In genomic region chr15:64893481-64894394, GRCh38 we compare ENCODE assay signal across 8 cellular contexts. TPM values are rescaled to one million over a fixed set of nuclear protein-coding genes. Genes with fewer than 3 reads are reported as not detected.
DNase-seq lines count a peak whose midpoint lies in the region; ATAC-seq and TF ChIP-seq lines count a peak whose summit lies in the region.

No MANE protein-coding gene starts in this region.

- H3K4me1 ChIP-seq in mesodermal cell (ENCODE audit: control insufficient read depth, insufficient read depth, low read length, poor library complexity, severe bottlenecking): peaks cover 40% of the 10 kb centered on the region

- peak; percentile 72 for ATAC-seq in HG02759 (IDR thresholded peaks at IDR 0.05; ENCODE audit: unreplicated experiment)

- peaks cover 6% of the 10 kb centered on the region for H3K36me3 Mint-ChIP-seq in endothelial cell (ENCODE audit: low read depth, unreplicated experiment)

- peak overlapping the region; percentile 97 for H3K27ac Mint-ChIP-seq in endothelial cell (ENCODE audit: unreplicated experiment)

- 38 to 44% methylated on average over 40 to 42 of the region's 44 CpGs for WGBS in mesodermal cell (ENCODE audit: insufficient coverage in 2 of 2), 2 experiments

- in situ Hi-C loops in GM13976 (cut with MboI; ENCODE audit: low sequenced_read_pairs, unreplicated experiment): no loop called here

- TF ChIP-seq CTCF in GM13976 (IDR thresholded peaks at IDR 0.05; ENCODE audit: borderline replicate concordance, control extremely low read depth, extremely low read depth, insufficient read depth, missing control alignments) (no peak), endothelial cell (IDR thresholded peaks at IDR 0.05; ENCODE audit: unreplicated experiment) (no peak)

- H3K4me3 ChIP-seq in mesodermal cell (ENCODE audit: extremely low read depth, insufficient read depth, low read length, poor library complexity, severe bottlenecking): peak overlapping the region; percentile 21

- H3K36me3 ChIP-seq in mesodermal cell (ENCODE audit: control insufficient read depth, insufficient read depth, low read length): no peaks in the 10 kb centered on the region

- peaks cover 8% of the 10 kb centered on the region for H3K27me3 Mint-ChIP-seq in endothelial cell (ENCODE audit: unreplicated experiment)

- peaks cover 52% of the 10 kb centered on the region for H3K4me1 Mint-ChIP-seq in endothelial cell (ENCODE audit: unreplicated experiment)

- H3K9me3 ChIP-seq in mesodermal cell (ENCODE audit: control insufficient read depth, low read length): no peaks in the 10 kb centered on the region

- DNase-seq in GM13976 (ENCODE audit: low spot score) (peak; percentile 94), NCI-H510A treated with DMSO at 0.1 percent for 48 hours (lab: John Stamatoyannopoulos, UW) (peak; percentile 80), endothelial cell (ENCODE audit: low spot score) (peak; percentile 91), NCI-H2107 treated with DMSO at 0.1 percent for 48 hours (lab: John Stamatoyannopoulos, UW; ENCODE audit: unreplicated experiment) (no peak)
- peak; percentile 89 for DNase-seq in activated CD8-positive, alpha-beta memory T cell treated with anti-CD3 and anti-CD28 coated beads, Interleukin-2, amount 50 U/mL, for 1 hour (ENCODE audit: extremely low read depth)
- DNase-seq in stimulated activated CD8-positive, alpha-beta memory T cell treated with anti-CD3 and anti-CD28 coated beads, Interleukin-12 subunit alpha, Interleukin-12 subunit beta, amount 100 ng/mL, for 4 hours (ENCODE audit: low read depth): peak; percentile 89

- no peaks in the 10 kb centered on the region for H3K9me3 Mint-ChIP-seq in endothelial cell (ENCODE audit: unreplicated experiment)

- H3K27ac ChIP-seq in mesodermal cell (ENCODE audit: low read depth, low read length, severe bottlenecking): peak overlapping the region; percentile 84

- H3K4me3 Mint-ChIP-seq in endothelial cell (ENCODE audit: unreplicated experiment): peak overlapping the region; percentile 91

RNA-seq across cellular contexts. Expression of gene ANKDD1A, which starts 18.0 kb away (rescaled TPM):
- 6.9 TPM for total RNA-seq in endothelial cell (ENCODE audit: unreplicated experiment)
- 4.1 TPM for polyA plus RNA-seq in mesodermal cell (2013, experiment 1 of 2)
- 3.3 TPM for polyA plus RNA-seq in mesodermal cell (2013, experiment 2 of 2)

RNA-seq across cellular contexts. Expression of gene PLEKHO2, which starts 52.0 kb away (rescaled TPM):
- total RNA-seq in endothelial cell (ENCODE audit: unreplicated experiment): 33.4 TPM
- 15.9 TPM for polyA plus RNA-seq in mesodermal cell (2013, experiment 1 of 2)
- polyA plus RNA-seq in mesodermal cell (2013, experiment 2 of 2): 12.8 TPM
